In the genomic region with DNA sequence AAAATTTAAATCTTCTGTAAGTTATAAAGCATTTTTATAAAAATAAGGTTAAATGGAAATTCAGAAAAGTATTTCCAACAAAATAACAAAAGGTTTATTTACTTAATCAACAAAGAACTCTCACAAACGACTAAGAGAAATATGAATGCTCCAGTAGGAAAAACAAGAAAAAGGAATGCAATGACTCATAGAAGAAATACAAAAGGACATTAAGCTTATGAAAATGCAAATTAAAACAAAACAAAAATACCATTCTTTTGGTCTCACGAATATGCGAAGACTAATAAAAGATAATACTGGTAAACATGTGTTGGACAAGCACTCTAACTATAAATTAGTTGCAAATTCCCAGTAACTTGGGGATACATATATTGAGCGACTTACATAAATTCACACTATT, we compare ENCODE assay signal across 22 cellular contexts.
"Had no signal": no experiment of that assay in that cellular context is flagged by ENCODE, and none has a peak within 500 bp of the region (broad histone marks: within the 10 kb centered on the region; RNA-seq: fewer than 3 reads in every experiment).

No MANE protein-coding gene starts in this region.

- FAIRE-seq: keratinocyte had no signal

- ATAC-seq: activated T-cell treated with anti-CD3 and anti-CD28 coated beads, Interleukin-2, amount 50 U/mL, for 4 hours; esophagus mucosa; foreskin keratinocyte; heart right ventricle; natural killer cell; sciatic nerve; stimulated activated naive CD8-positive, alpha-beta T cell treated with anti-CD3 and anti-CD28 coated beads, Interleukin-15, Interleukin-2, amounts not matched to agents 100 U/mL and 50 U/mL, for 24 hours; T-cell; upper lobe of right lung had no signal

- H3K9me3 Mint-ChIP-seq: activated CD4-positive, alpha-beta memory T cell treated with anti-CD3 and anti-CD28 coated beads for 36 hours; activated T-cell treated with anti-CD3 and anti-CD28 coated beads, Interleukin-2, amount 50 U/mL, for 4 hours; memory B cell; natural killer cell; T-cell had no signal

- H3K9me3 ChIP-seq: heart right ventricle, left ventricle myocardium inferior, prostate gland, testis, upper lobe of right lung had no signal

- H3K4me3 Mint-ChIP-seq: activated CD4-positive, alpha-beta memory T cell treated with anti-CD3 and anti-CD28 coated beads for 36 hours; activated naive CD8-positive, alpha-beta T cell treated with anti-CD3 and anti-CD28 coated beads, Interleukin-2, amount 10 ng/mL, durations not matched to agents 7 days and 5 days; activated T-cell treated with anti-CD3 and anti-CD28 coated beads, Interleukin-2, amount 50 U/mL, for 4 hours; memory B cell; natural killer cell; T-cell had no signal

- H3K27me3 Mint-ChIP-seq: memory B cell, T-cell had no signal

- H3K36me3 ChIP-seq: heart right ventricle, left ventricle myocardium inferior, prostate gland, upper lobe of right lung had no signal

- H3K36me3 Mint-ChIP-seq: activated CD4-positive, alpha-beta memory T cell treated with anti-CD3 and anti-CD28 coated beads for 36 hours; activated naive CD8-positive, alpha-beta T cell treated with anti-CD3 and anti-CD28 coated beads, Interleukin-2, amount 10 ng/mL, durations not matched to agents 7 days and 5 days; memory B cell; natural killer cell; T-cell had no signal

- H3K4me1 ChIP-seq: heart right ventricle, left ventricle myocardium inferior, prostate gland, testis, upper lobe of right lung had no signal

- DNase-seq: activated CD4-positive, alpha-beta memory T cell treated with anti-CD3 and anti-CD28 coated beads for 36 hours; activated gamma-delta T cell; activated naive CD8-positive, alpha-beta T cell treated with anti-CD3 and anti-CD28 coated beads, Interleukin-2, amount 10 ng/mL, durations not matched to agents 7 days and 5 days; activated T-cell treated with anti-CD3 and anti-CD28 coated beads, Interleukin-2, amount 50 U/mL, for 4 hours; central memory CD4-positive, alpha-beta T cell; foreskin keratinocyte; heart right ventricle; left ventricle myocardium inferior; natural killer cell; stimulated activated CD4-positive, alpha-beta T cell treated with anti-CD3 and anti-CD28 coated beads, Interleukin-4, amount 100 ng/mL, for 1 hour; stimulated activated CD8-positive, alpha-beta memory T cell treated with anti-CD3 and anti-CD28 coated beads, Interleukin-4, amount 100 ng/mL, for 48 hours; stimulated activated naive CD8-positive, alpha-beta T cell treated with anti-CD3 and anti-CD28 coated beads, Interleukin-15, Interleukin-2, amounts not matched to agents 100 U/mL and 50 U/mL, for 24 hours; T-cell; T1000; testis; upper lobe of right lung had no signal

- H3K4me1 Mint-ChIP-seq: natural killer cell had no signal

- H3K4me3 ChIP-seq: heart right ventricle, left ventricle myocardium inferior, prostate gland, testis, upper lobe of right lung had no signal

- H3K27ac Mint-ChIP-seq: activated CD4-positive, alpha-beta memory T cell treated with anti-CD3 and anti-CD28 coated beads for 36 hours; activated naive CD8-positive, alpha-beta T cell treated with anti-CD3 and anti-CD28 coated beads, Interleukin-2, amount 10 ng/mL, durations not matched to agents 7 days and 5 days; memory B cell; natural killer cell; T-cell had no signal

- H3K27ac ChIP-seq: foreskin keratinocyte, heart right ventricle, left ventricle myocardium inferior, prostate gland, testis, upper lobe of right lung, VCaP had no signal

- H3K27me3 ChIP-seq: foreskin keratinocyte, heart right ventricle, testis, upper lobe of right lung had no signal
